Comparison of ENCODE assay signal across 20 cellular contexts in the genomic region with DNA sequence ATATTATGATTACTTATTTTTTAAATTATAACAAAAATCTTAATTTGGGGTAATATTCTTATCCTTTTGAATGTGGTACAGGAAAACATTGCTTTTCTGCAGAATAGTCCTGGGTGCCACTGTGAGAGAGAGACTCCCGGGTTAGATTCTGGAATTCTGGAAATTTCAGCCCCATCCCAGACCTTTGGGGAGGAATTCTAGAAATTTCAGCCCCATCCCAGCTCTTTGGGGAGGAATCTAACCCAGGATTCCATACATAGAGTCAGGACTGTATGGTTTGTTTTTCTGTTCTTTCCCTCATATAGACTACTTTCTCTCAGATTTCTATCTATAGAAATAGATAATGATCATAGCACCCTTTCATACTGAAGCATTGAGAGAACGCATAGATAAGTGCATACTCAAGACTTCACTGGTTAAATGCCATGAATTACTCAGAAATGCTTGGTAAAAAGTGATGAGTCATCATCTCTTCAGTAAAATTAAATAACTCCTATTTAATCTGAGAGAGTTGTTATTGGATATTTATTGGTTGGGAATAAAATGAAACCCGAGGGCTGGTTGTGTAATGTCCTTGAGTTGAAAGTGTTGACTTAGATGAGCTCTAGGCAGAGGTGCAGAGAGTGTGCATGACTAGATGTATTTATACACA. TPM values are rescaled to one million over a fixed set of nuclear protein-coding genes. Genes with fewer than 3 reads are reported as not detected.
DNase-seq lines count a peak whose midpoint lies in the region; ATAC-seq and TF ChIP-seq lines count a peak whose summit lies in the region.
"Had no signal": no experiment of that assay in that cellular context is flagged by ENCODE, and none has a peak within 500 bp of the region (broad histone marks: within the 10 kb centered on the region; RNA-seq: fewer than 3 reads in every experiment).

No MANE protein-coding gene starts in this region.

- POLR2A ChIA-PET in MCF 10A (lab: Yijun Ruan, JAX): interaction anchor here (0.9 to 1.6 kb wide), 2 partner anchors 9 to 160 kb away, joined by 3 to 6 read pairs; partner anchors contain the start of gene EIF2AK4
- POLR2A ChIA-PET in naive thymus-derived CD8-positive, alpha-beta T cell (lab: Charles Lee): no interaction called here

- H3K4me3 ChIP-seq in breast epithelium: no peak overlapping the region
- no peak overlapping the region for H3K4me3 ChIP-seq in fibroblast of mammary gland (ENCODE audit: control insufficient read depth, low read depth, low read length)
- no peak overlapping the region for H3K4me3 ChIP-seq in skeletal muscle satellite cell (ENCODE audit: low read length)
- H3K4me3 ChIP-seq: dorsolateral prefrontal cortex, GM12878, left lung had no signal

- H3K27me3 Mint-ChIP-seq in MCF 10A (ENCODE audit: insufficient read depth, unreplicated experiment): no peaks in the 10 kb centered on the region
- H3K27me3 Mint-ChIP-seq in naive thymus-derived CD8-positive, alpha-beta T cell: no peaks in the 10 kb centered on the region
- H3K27me3 Mint-ChIP-seq: T-cell had no signal

- no peaks in the 10 kb centered on the region for H3K27me3 ChIP-seq in breast epithelium
- H3K27me3 ChIP-seq in skeletal muscle satellite cell (ENCODE audit: control insufficient read depth, insufficient read depth, low read length): no peaks in the 10 kb centered on the region
- H3K27me3 ChIP-seq: dorsolateral prefrontal cortex, left lung had no signal

- no peak overlapping the region for H3K9ac ChIP-seq in skeletal muscle satellite cell (ENCODE audit: low read depth, low read length)
- H3K9ac ChIP-seq: parathyroid adenoma had no signal

- no peak overlapping the region for H3K27ac ChIP-seq in breast epithelium
- H3K27ac ChIP-seq: left lung, parathyroid adenoma, WERI-Rb-1 had no signal

- H3K4me2 ChIP-seq in skeletal muscle satellite cell (ENCODE audit: low read length): peak overlapping the region; percentile 14

- no peaks in the 10 kb centered on the region for H3K9me3 ChIP-seq in breast epithelium
- no peaks in the 10 kb centered on the region for H3K9me3 ChIP-seq in skeletal muscle satellite cell (replicated peaks; ENCODE audit: low read length)
- H3K9me3 ChIP-seq: left lung had no signal

- H3K4me1 Mint-ChIP-seq in MCF 10A (ENCODE audit: insufficient read depth, unreplicated experiment): peaks cover 13% of the 10 kb centered on the region
- peaks cover 8 to 16% (median 9%) of the 10 kb centered on the region in 4 donors for H3K4me1 Mint-ChIP-seq in naive thymus-derived CD8-positive, alpha-beta T cell

- peak; percentile 21 for DNase-seq in MCF 10A (ENCODE audit: unreplicated experiment)
- DNase-seq in breast epithelium (ENCODE audit: low spot score in 2 of 2): no peak
- DNase-seq in fibroblast of mammary gland (ENCODE audit: low read depth): peak; percentile 79
- DNase-seq in naive thymus-derived CD8-positive, alpha-beta T cell: no peak
- DNase-seq in stimulated activated CD4-positive, alpha-beta T cell treated with anti-CD3 and anti-CD28 coated beads, Interleukin-15, amount 100 ng/mL, for 24 hours: no peak
- DNase-seq: ACHN; activated CD8-positive, alpha-beta memory T cell treated with anti-CD3 and anti-CD28 coated beads for 24 hours; amniotic stem cell; dorsolateral prefrontal cortex; left lung; NCI-H1694; stimulated activated naive CD4-positive, alpha-beta T cell; T-cell; WERI-Rb-1 had no signal

- H3K9me3 Mint-ChIP-seq in MCF 10A (ENCODE audit: unreplicated experiment): no peaks in the 10 kb centered on the region
- H3K9me3 Mint-ChIP-seq in naive thymus-derived CD8-positive, alpha-beta T cell: no peaks in the 10 kb centered on the region
- H3K9me3 Mint-ChIP-seq: activated T-helper 2 cell treated with anti-CD3 and anti-CD28 coated beads, Interferon-gamma antibody, Interleukin-2, Interleukin-4, amounts not matched to agents 10 μg/mL and 5 μg/mL and 100 μg/mL, durations not matched to agents 14 hours and 24 hours and 36 hours; T-cell had no signal

- H3K36me3 Mint-ChIP-seq in MCF 10A (ENCODE audit: insufficient read depth, unreplicated experiment): peaks cover 65% of the 10 kb centered on the region
- H3K36me3 Mint-ChIP-seq in naive thymus-derived CD8-positive, alpha-beta T cell: peaks cover 14 to 75% (median 33%) of the 10 kb centered on the region in 3 donors

- CTCF ChIA-PET in MCF 10A (lab: Yijun Ruan, JAX): interaction anchor here (1.3 to 1.7 kb wide), 2 partner anchors 11 to 54 kb away, joined by 3 to 6 read pairs; no protein-coding TSS in a partner anchor

- H3K27ac Mint-ChIP-seq in MCF 10A (ENCODE audit: low read depth, unreplicated experiment): no peak overlapping the region
- H3K27ac Mint-ChIP-seq in naive thymus-derived CD8-positive, alpha-beta T cell: peak overlapping the region in 2 of 10 donors; percentile 1 to 55
- H3K27ac Mint-ChIP-seq: activated T-helper 2 cell treated with anti-CD3 and anti-CD28 coated beads, Interferon-gamma antibody, Interleukin-2, Interleukin-4, amounts not matched to agents 10 μg/mL and 5 μg/mL and 100 μg/mL, durations not matched to agents 14 hours and 24 hours and 36 hours; T-cell had no signal

- no peak overlapping the region for H3K4me3 Mint-ChIP-seq in MCF 10A (ENCODE audit: unreplicated experiment)
- H3K4me3 Mint-ChIP-seq in naive thymus-derived CD8-positive, alpha-beta T cell: no peak overlapping the region
- H3K4me3 Mint-ChIP-seq: T-cell had no signal

- no peak for TF ChIP-seq CTCF in MCF 10A (IDR thresholded peaks at IDR 0.05; ENCODE audit: unreplicated experiment)
- TF ChIP-seq CTCF in breast epithelium (IDR thresholded peaks at IDR 0.05): no peak
- no peak for TF ChIP-seq CTCF in fibroblast of mammary gland (conservative IDR thresholded peaks at IDR 0.05; ENCODE audit: control insufficient read depth, insufficient read depth, low read depth, low read length)

- peaks cover 8% of the 10 kb centered on the region for H3K36me3 ChIP-seq in breast epithelium
- H3K36me3 ChIP-seq in skeletal muscle satellite cell (ENCODE audit: insufficient read depth, low read length): peaks cover 74% of the 10 kb centered on the region

- no peak for TF ChIP-seq POLR2A in breast epithelium (IDR thresholded peaks at IDR 0.05)

- no peaks in the 10 kb centered on the region for H3K4me1 ChIP-seq in breast epithelium
- H3K4me1 ChIP-seq in skeletal muscle satellite cell (ENCODE audit: control insufficient read depth, insufficient read depth, low read length): peaks cover 52% of the 10 kb centered on the region
- H3K4me1 ChIP-seq: parathyroid adenoma had no signal

- intact Hi-C loops in MCF 10A (cut with micrococcal nuclease): no loop called here
- intact Hi-C loops in breast epithelium (cut with DNase I; ENCODE audit: low total_unique reads): no loop called here

- peak; percentile 75 for ATAC-seq in SK-N-SH treated with all-trans-retinoic acid at 6 μM for 48 hours
- no peak for ATAC-seq in HG03520 (IDR thresholded peaks at IDR 0.05; ENCODE audit: unreplicated experiment)
- ATAC-seq in naive thymus-derived CD8-positive, alpha-beta T cell: no peak
- ATAC-seq: GM12878, left lung, T-cell had no signal

- BruUV-seq in MCF 10A (replicated peaks; lab: Mats Ljungman, UMichigan): no TSS peak

TF ChIP-seq in SK-N-SH treated with all-trans-retinoic acid at 6 μM for 48 hours, 23 proteins besides CTCF, POLR2A, EP300 and RAD21:
- TF ChIP-seq ISL1 (CRISPR knock-in tag; IDR thresholded peaks at IDR 0.05) (peak; percentile 59), ZNF70 (CRISPR knock-in tag; IDR thresholded peaks at IDR 0.05) (no peak), SNAI2 (CRISPR knock-in tag; IDR thresholded peaks at IDR 0.05) (no peak), POU6F1 (CRISPR knock-in tag; IDR thresholded peaks at IDR 0.05; ENCODE audit: borderline replicate concordance, low read depth) (no peak), TOX (CRISPR knock-in tag; IDR thresholded peaks at IDR 0.05; ENCODE audit: borderline replicate concordance) (no peak), ZNF8 (CRISPR knock-in tag; IDR thresholded peaks at IDR 0.05) (no peak)

RNA-seq across cellular contexts. Expression of gene EIF2AK4, which starts 8.3 kb away (rescaled TPM):
- total RNA-seq in MCF 10A (2022): 37.2 and 44.8 TPM in 2 replicates
- 10 to 100 TPM; 44.9 to 54.3 (median 46.7) TPM for total RNA-seq in breast epithelium
- total RNA-seq in skeletal muscle satellite cell (2012; rRNA removed): 53.5 and 61.6 TPM in 2 replicates
- total RNA-seq in naive thymus-derived CD8-positive, alpha-beta T cell: 10 to 100 TPM; 17.6 to 17.9 TPM
- polyA plus RNA-seq in naive thymus-derived CD8-positive, alpha-beta T cell: 10 to 100 TPM; 16.4 to 18.9 (median 18.5) TPM

RNA-seq across cellular contexts. Expression of gene GPR176, which starts 22.2 kb away (rescaled TPM):
- total RNA-seq in MCF 10A (2022) (1.8 and 2.3 TPM in 2 replicates), breast epithelium (10 to 100 TPM in 1 of 3 donors, 1 to 10 TPM in 2; 4.4 to 12.1 (median 9.4) TPM)
- 54.2 TPM in 2 replicates for total RNA-seq in skeletal muscle satellite cell (2012; rRNA removed)
- total RNA-seq in naive thymus-derived CD8-positive, alpha-beta T cell: not detected
- not detected for polyA plus RNA-seq in naive thymus-derived CD8-positive, alpha-beta T cell

Comparison
In these comparisons a context has a peak if more than half of its experiments do, and no peak if none do; other contexts are left out.
1. DNase-seq: peak in MCF 10A (single experiment) and fibroblast of mammary gland (single experiment); none in breast epithelium (0 of 2), naive thymus-derived CD8-positive, alpha-beta T cell (0 of 10) and stimulated activated CD4-positive, alpha-beta T cell treated with anti-CD3 and anti-CD28 coated beads, Interleukin-15, amount 100 ng/mL, for 24 hours (single experiment).